In the genomic region with DNA sequence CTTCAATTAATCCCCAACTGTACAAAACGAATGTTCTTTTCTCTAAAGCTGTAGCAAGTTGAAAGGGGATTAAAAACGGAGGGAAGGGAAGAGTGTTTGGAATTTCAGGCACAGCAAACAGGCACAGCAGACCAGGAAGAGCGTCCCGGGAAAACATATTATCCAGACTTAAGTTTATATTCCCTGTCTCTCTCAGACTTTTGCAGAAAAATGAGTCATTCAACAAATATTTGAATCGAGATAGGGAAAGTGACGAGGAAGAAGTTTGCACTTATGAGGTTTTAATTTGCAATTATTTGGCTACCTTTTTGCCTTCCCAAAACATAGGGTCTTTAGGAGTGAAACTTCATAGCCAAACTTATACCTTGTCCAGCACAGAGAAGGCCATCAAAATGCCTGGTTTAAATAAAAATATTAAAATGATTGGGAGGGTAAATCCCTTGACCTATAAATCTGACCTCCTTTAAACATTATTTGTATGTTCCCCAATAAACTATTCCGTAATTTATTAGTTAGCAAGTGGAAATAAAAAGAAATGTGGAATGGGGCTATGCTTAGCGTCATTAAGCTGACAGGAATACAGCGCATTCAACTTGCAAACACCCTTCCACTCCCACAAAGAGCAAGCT, we compare ENCODE assay signal across 8 cellular contexts. TPM values are rescaled to one million over a fixed set of nuclear protein-coding genes. Genes with fewer than 3 reads are reported as not detected.
DNase-seq lines count a peak whose midpoint lies in the region; ATAC-seq and TF ChIP-seq lines count a peak whose summit lies in the region.

No MANE protein-coding gene starts in this region.

- H3K36me3 ChIP-seq in hepatocyte (replicated peaks; ENCODE audit: insufficient read depth, low read depth): no peaks in the 10 kb centered on the region

- H3K27ac ChIP-seq in hepatocyte: peak overlapping the region; percentile 76

- DNase-seq in activated CD8-positive, alpha-beta memory T cell treated with anti-CD3 and anti-CD28 coated beads, Interleukin-2, amount 10 ng/mL, durations not matched to agents 7 days and 5 days: no peak
- no peak for DNase-seq in activated CD8-positive, alpha-beta memory T cell treated with anti-CD3 and anti-CD28 coated beads, Interleukin-2, amount 50 U/mL, for 48 hours
- DNase-seq in activated naive CD8-positive, alpha-beta T cell treated with anti-CD3 and anti-CD28 coated beads, Interleukin-2, amount 10 ng/mL, durations not matched to agents 7 days and 5 days: no peak
- peak; percentile 46 for DNase-seq in hepatocyte (ENCODE audit: low spot score)
- no peak for DNase-seq in stimulated activated naive CD8-positive, alpha-beta T cell treated with anti-CD3 and anti-CD28 coated beads, Interleukin-15, amount 100 ng/mL, for 72 hours
- no peak for DNase-seq in NCI-H446 (lab: John Stamatoyannopoulos, UW)
- no peak for DNase-seq in NCI-H2107 treated with DMSO at 0.1 percent for 48 hours (lab: John Stamatoyannopoulos, UW; ENCODE audit: unreplicated experiment)

- peaks cover 2% of the 10 kb centered on the region for H3K36me3 Mint-ChIP-seq in activated CD8-positive, alpha-beta memory T cell treated with anti-CD3 and anti-CD28 coated beads, Interleukin-2, amount 10 ng/mL, durations not matched to agents 7 days and 5 days
- no peaks in the 10 kb centered on the region for H3K36me3 Mint-ChIP-seq in activated naive CD8-positive, alpha-beta T cell treated with anti-CD3 and anti-CD28 coated beads, Interleukin-2, amount 10 ng/mL, durations not matched to agents 7 days and 5 days

- peaks cover 5% of the 10 kb centered on the region for H3K4me1 ChIP-seq in hepatocyte (ENCODE audit: insufficient read depth)

- no peak for TF ChIP-seq CTCF in hepatocyte (IDR thresholded peaks at IDR 0.05; ENCODE audit: poor library complexity)

- H3K4me3 ChIP-seq in hepatocyte: no peak overlapping the region

- CTCF ChIA-PET in activated CD8-positive, alpha-beta memory T cell treated with anti-CD3 and anti-CD28 coated beads, Interleukin-2, amount 10 ng/mL, durations not matched to agents 7 days and 5 days (lab: Charles Lee): interaction anchor here (0.9 to 19.9 kb wide), 7 partner anchors 11 to 58 kb away, joined by 3 to 566 read pairs (median 5); a partner anchor contains a TSS

- H3K27me3 ChIP-seq in hepatocyte: no peaks in the 10 kb centered on the region

- H3K9me2 ChIP-seq in hepatocyte (replicated peaks; ENCODE audit: insufficient read depth): no peaks in the 10 kb centered on the region

- H3K4me1 Mint-ChIP-seq in activated CD8-positive, alpha-beta memory T cell treated with anti-CD3 and anti-CD28 coated beads, Interleukin-2, amount 10 ng/mL, durations not matched to agents 7 days and 5 days: peaks cover 17% of the 10 kb centered on the region
- peaks cover 18% of the 10 kb centered on the region for H3K4me1 Mint-ChIP-seq in activated naive CD8-positive, alpha-beta T cell treated with anti-CD3 and anti-CD28 coated beads, Interleukin-2, amount 10 ng/mL, durations not matched to agents 7 days and 5 days
- H3K4me1 Mint-ChIP-seq in stimulated activated naive CD8-positive, alpha-beta T cell treated with anti-CD3 and anti-CD28 coated beads, Interleukin-15, amount 100 ng/mL, for 72 hours: peaks cover 19% of the 10 kb centered on the region

- peak; percentile 81 for ATAC-seq in activated CD8-positive, alpha-beta memory T cell treated with anti-CD3 and anti-CD28 coated beads, Interleukin-2, amount 10 ng/mL, durations not matched to agents 7 days and 5 days
- peak; percentile 74 for ATAC-seq in HG03378 (IDR thresholded peaks at IDR 0.05; ENCODE audit: unreplicated experiment)
- ATAC-seq in activated naive CD8-positive, alpha-beta T cell treated with anti-CD3 and anti-CD28 coated beads, Interleukin-2, amount 10 ng/mL, durations not matched to agents 7 days and 5 days (ENCODE audit: low read depth): peak; percentile 77
- peak; percentile 81 for ATAC-seq in stimulated activated naive CD8-positive, alpha-beta T cell treated with anti-CD3 and anti-CD28 coated beads, Interleukin-15, amount 100 ng/mL, for 72 hours

- no peaks in the 10 kb centered on the region for H3K9me3 Mint-ChIP-seq in activated CD8-positive, alpha-beta memory T cell treated with anti-CD3 and anti-CD28 coated beads, Interleukin-2, amount 10 ng/mL, durations not matched to agents 7 days and 5 days (ENCODE audit: low read depth)
- H3K9me3 Mint-ChIP-seq in activated naive CD8-positive, alpha-beta T cell treated with anti-CD3 and anti-CD28 coated beads, Interleukin-2, amount 10 ng/mL, durations not matched to agents 7 days and 5 days: no peaks in the 10 kb centered on the region
- no peaks in the 10 kb centered on the region for H3K9me3 Mint-ChIP-seq in stimulated activated naive CD8-positive, alpha-beta T cell treated with anti-CD3 and anti-CD28 coated beads, Interleukin-15, amount 100 ng/mL, for 72 hours

- WGBS in hepatocyte (ENCODE audit: low lambda C conversion rate, missing lambda C conversion rate): 2% methylated on average over 9 of the region's 9 CpGs

- no peaks in the 10 kb centered on the region for H3K9me3 ChIP-seq in hepatocyte (ENCODE audit: low read depth)

- H3K4me2 ChIP-seq in hepatocyte: peak overlapping the region; percentile 70

- POLR2A ChIA-PET in activated naive CD8-positive, alpha-beta T cell treated with anti-CD3 and anti-CD28 coated beads, Interleukin-2, amount 10 ng/mL, durations not matched to agents 7 days and 5 days (lab: Charles Lee): interaction anchor here (0.6 to 10.1 kb wide), 45 partner anchors 8 to 1708 kb away, joined by 3 to 252 read pairs (median 7); partner anchors contain the start of gene HFE

- H2AFZ ChIP-seq in hepatocyte: peak overlapping the region; percentile 0

- H3K27me3 Mint-ChIP-seq in activated CD8-positive, alpha-beta memory T cell treated with anti-CD3 and anti-CD28 coated beads, Interleukin-2, amount 10 ng/mL, durations not matched to agents 7 days and 5 days: peaks cover 3% of the 10 kb centered on the region
- H3K27me3 Mint-ChIP-seq in activated naive CD8-positive, alpha-beta T cell treated with anti-CD3 and anti-CD28 coated beads, Interleukin-2, amount 10 ng/mL, durations not matched to agents 7 days and 5 days: no peaks in the 10 kb centered on the region
- no peaks in the 10 kb centered on the region for H3K27me3 Mint-ChIP-seq in stimulated activated naive CD8-positive, alpha-beta T cell treated with anti-CD3 and anti-CD28 coated beads, Interleukin-15, amount 100 ng/mL, for 72 hours

- H4K20me1 ChIP-seq in hepatocyte (ENCODE audit: insufficient read depth, poor library complexity, severe bottlenecking): no peaks in the 10 kb centered on the region

- H3K79me2 ChIP-seq in hepatocyte: no peaks in the 10 kb centered on the region

- peak overlapping the region; percentile 72 for H3K4me3 Mint-ChIP-seq in activated CD8-positive, alpha-beta memory T cell treated with anti-CD3 and anti-CD28 coated beads, Interleukin-2, amount 10 ng/mL, durations not matched to agents 7 days and 5 days
- peak overlapping the region; percentile 93 for H3K4me3 Mint-ChIP-seq in activated naive CD8-positive, alpha-beta T cell treated with anti-CD3 and anti-CD28 coated beads, Interleukin-2, amount 10 ng/mL, durations not matched to agents 7 days and 5 days
- peak overlapping the region; percentile 69 to 75 for H3K4me3 Mint-ChIP-seq in stimulated activated naive CD8-positive, alpha-beta T cell treated with anti-CD3 and anti-CD28 coated beads, Interleukin-15, amount 100 ng/mL, for 72 hours

- peak overlapping the region; percentile 99 for H3K27ac Mint-ChIP-seq in activated CD8-positive, alpha-beta memory T cell treated with anti-CD3 and anti-CD28 coated beads, Interleukin-2, amount 10 ng/mL, durations not matched to agents 7 days and 5 days
- H3K27ac Mint-ChIP-seq in activated naive CD8-positive, alpha-beta T cell treated with anti-CD3 and anti-CD28 coated beads, Interleukin-2, amount 10 ng/mL, durations not matched to agents 7 days and 5 days: peak overlapping the region; percentile 100
- peak overlapping the region; percentile 96 to 100 for H3K27ac Mint-ChIP-seq in stimulated activated naive CD8-positive, alpha-beta T cell treated with anti-CD3 and anti-CD28 coated beads, Interleukin-15, amount 100 ng/mL, for 72 hours

RNA-seq across cellular contexts. Expression of gene HFE, which starts 16.0 kb away (rescaled TPM):
- total RNA-seq in activated CD8-positive, alpha-beta memory T cell treated with anti-CD3 and anti-CD28 coated beads, Interleukin-2, amount 10 ng/mL, durations not matched to agents 7 days and 5 days: 1 to 10 TPM; 1.6 to 3.4 TPM
- total RNA-seq in activated naive CD8-positive, alpha-beta T cell treated with anti-CD3 and anti-CD28 coated beads, Interleukin-2, amount 10 ng/mL, durations not matched to agents 7 days and 5 days: 1 to 10 TPM; 5.0 to 7.2 TPM
- 5.6 and 7.4 TPM in 2 replicates for total RNA-seq in hepatocyte
- 3.6 and 4.5 TPM in 2 replicates for polyA plus RNA-seq in hepatocyte
